Comparison of ENCODE assay signal across 9 cellular contexts in genomic region chr12:83823386-83824045, GRCh38.
A peak's percentile ranks its signal among the peaks of the same experiment; 100 is the strongest.
DNase-seq lines count a peak whose midpoint lies in the region; ATAC-seq and TF ChIP-seq lines count a peak whose summit lies in the region.
"Had no signal": no experiment of that assay in that cellular context is flagged by ENCODE, and none has a peak within 500 bp of the region (broad histone marks: within the 10 kb centered on the region; RNA-seq: fewer than 3 reads in every experiment).

No MANE protein-coding gene starts in this region.

- peak; percentile 96 for ATAC-seq in GM18511 (IDR thresholded peaks at IDR 0.05; ENCODE audit: unreplicated experiment)
- ATAC-seq in HG02870 (IDR thresholded peaks at IDR 0.05; ENCODE audit: unreplicated experiment), result peak; percentile 97

- H3K27ac Mint-ChIP-seq in CD4-positive, alpha-beta memory T cell, result no peak overlapping the region
- H3K27ac Mint-ChIP-seq in activated naive CD4-positive, alpha-beta T cell treated with anti-CD3 and anti-CD28 coated beads for 36 hours, result no peak overlapping the region

- H3K36me3 ChIP-seq in CD4-positive, alpha-beta memory T cell (ENCODE audit: insufficient read depth, low read length), result no peaks in the 10 kb centered on the region
- H3K36me3 ChIP-seq: SJSA1 had no signal

- POLR2A ChIA-PET in CD4-positive, alpha-beta memory T cell (lab: Charles Lee; ENCODE audit: partially characterized antibody), result no interaction called here
- POLR2A ChIA-PET in RWPE1 (lab: Yijun Ruan, JAX; ENCODE audit: low non-redundant PET), result interaction anchor here (0.7 kb wide), 1 partner anchor 1231 kb away, joined by 3 read pairs; no protein-coding TSS in a partner anchor

- H3K27me3 Mint-ChIP-seq in CD4-positive, alpha-beta memory T cell, result no peaks in the 10 kb centered on the region
- H3K27me3 Mint-ChIP-seq in activated naive CD4-positive, alpha-beta T cell treated with anti-CD3 and anti-CD28 coated beads for 36 hours (ENCODE audit: low read depth), result no peaks in the 10 kb centered on the region

- DNase-seq in CD4-positive, alpha-beta memory T cell, result peak in 4 of 5 donors; percentile 2 to 21 (median 10)
- DNase-seq in NCI-H1092 treated with DMSO at 0.1 percent for 48 hours (lab: John Stamatoyannopoulos, UW), result peak; percentile 30
- peak; percentile 52 for DNase-seq in activated naive CD4-positive, alpha-beta T cell treated with anti-CD3 and anti-CD28 coated beads for 36 hours
- DNase-seq in kidney tubule cell (ENCODE audit: low spot score), result peak; percentile 60
- no peak for DNase-seq in RWPE1 (ENCODE audit: low spot score)
- DNase-seq in COR-L47 (lab: John Stamatoyannopoulos, UW), result no peak

- H3K27me3 ChIP-seq in CD4-positive, alpha-beta memory T cell (ENCODE audit: insufficient read depth, low read length), result no peaks in the 10 kb centered on the region
- H3K27me3 ChIP-seq: SJSA1 had no signal

- no peak overlapping the region for H3K4me3 ChIP-seq in CD4-positive, alpha-beta memory T cell (ENCODE audit: low read length in 2 of 2)
- H3K4me3 ChIP-seq: SJSA1 had no signal

- no peak overlapping the region for H3K27ac ChIP-seq in CD4-positive, alpha-beta memory T cell (ENCODE audit: low read depth, low read length)
- no peak overlapping the region for H3K27ac ChIP-seq in RWPE1
- H3K27ac ChIP-seq: SJSA1 had no signal

- CTCF ChIA-PET in CD4-positive, alpha-beta memory T cell (lab: Charles Lee; ENCODE audit: partially characterized antibody), result interaction anchor here (1.5 kb wide), 1 partner anchor 1138 kb away, joined by 9 read pairs; no protein-coding TSS in a partner anchor
- CTCF ChIA-PET in activated naive CD4-positive, alpha-beta T cell treated with anti-CD3 and anti-CD28 coated beads for 36 hours (lab: Charles Lee), result interaction anchor here (0.8 kb wide), 1 partner anchor 1138 kb away, joined by 3 read pairs; no protein-coding TSS in a partner anchor
- CTCF ChIA-PET in RWPE1 (lab: Yijun Ruan, JAX), result no interaction called here

- H3K4me1 Mint-ChIP-seq in CD4-positive, alpha-beta memory T cell, result no peaks in the 10 kb centered on the region
- H3K4me1 Mint-ChIP-seq in activated naive CD4-positive, alpha-beta T cell treated with anti-CD3 and anti-CD28 coated beads for 36 hours (ENCODE audit: low read depth), result no peaks in the 10 kb centered on the region

- H3K4me3 Mint-ChIP-seq in CD4-positive, alpha-beta memory T cell, result no peak overlapping the region
- H3K4me3 Mint-ChIP-seq in activated naive CD4-positive, alpha-beta T cell treated with anti-CD3 and anti-CD28 coated beads for 36 hours, result no peak overlapping the region

- peaks cover 0 to 4% (median 0%) of the 10 kb centered on the region in 8 donors for H3K9me3 Mint-ChIP-seq in CD4-positive, alpha-beta memory T cell
- no peaks in the 10 kb centered on the region for H3K9me3 Mint-ChIP-seq in activated naive CD4-positive, alpha-beta T cell treated with anti-CD3 and anti-CD28 coated beads for 36 hours

- no peak for TF ChIP-seq CTCF in RWPE1 (conservative IDR thresholded peaks at IDR 0.05; ENCODE audit: low read depth)

- no peaks in the 10 kb centered on the region for H3K9me3 ChIP-seq in CD4-positive, alpha-beta memory T cell (ENCODE audit: control insufficient read depth in 1 of 2, low read length in 2 of 2)
- H3K9me3 ChIP-seq: SJSA1 had no signal

- H3K4me1 ChIP-seq in CD4-positive, alpha-beta memory T cell (ENCODE audit: insufficient read depth, low read length), result no peaks in the 10 kb centered on the region
- H3K4me1 ChIP-seq: SJSA1 had no signal

- intact Hi-C loops in CD4-positive, alpha-beta memory T cell (cut with micrococcal nuclease), result loop anchor here (2.0 kb wide), 1 partner anchor 1297 kb away; no protein-coding TSS in a partner anchor
- intact Hi-C loops in activated naive CD4-positive, alpha-beta T cell treated with anti-CD3 and anti-CD28 coated beads for 36 hours (cut with micrococcal nuclease), result no loop called here

- no peaks in the 10 kb centered on the region for H3K36me3 Mint-ChIP-seq in CD4-positive, alpha-beta memory T cell
- no peaks in the 10 kb centered on the region for H3K36me3 Mint-ChIP-seq in activated naive CD4-positive, alpha-beta T cell treated with anti-CD3 and anti-CD28 coated beads for 36 hours (ENCODE audit: low read depth)

Comparison
In these comparisons a context has a peak if more than half of its experiments do, and no peak if none do; other contexts are left out.
1. DNase-seq: peak in CD4-positive, alpha-beta memory T cell (4 of 5), NCI-H1092 treated with DMSO at 0.1 percent for 48 hours (single experiment), activated naive CD4-positive, alpha-beta T cell treated with anti-CD3 and anti-CD28 coated beads for 36 hours (single experiment) and kidney tubule cell (single experiment); none in RWPE1 (single experiment) and COR-L47 (single experiment).